Comparison of ENCODE assay signal across 14 cellular contexts in genomic region chr19:1810439-1811160, GRCh38. TPM values are rescaled to one million over a fixed set of nuclear protein-coding genes. Genes with fewer than 3 reads are reported as not detected.
DNase-seq lines count a peak whose midpoint lies in the region; ATAC-seq and TF ChIP-seq lines count a peak whose summit lies in the region.
"Had no signal": no experiment of that assay in that cellular context is flagged by ENCODE, and none has a peak within 500 bp of the region (broad histone marks: within the 10 kb centered on the region; RNA-seq: fewer than 3 reads in every experiment).

No MANE protein-coding gene starts in this region.

- TF ChIP-seq CTCF in neutrophil (IDR thresholded peaks at IDR 0.05) (no peak), upper lobe of right lung (IDR thresholded peaks at IDR 0.05) (no peak)

- no peak for DNase-seq in T-helper 1 cell
- no peak for DNase-seq in NT2/D1 (ENCODE audit: low read depth, low spot score)
- no peak for DNase-seq in central memory CD8-positive, alpha-beta T cell (ENCODE audit: low spot score in 2 of 2)
- DNase-seq in AML-193 (lab: John Stamatoyannopoulos, UW), result no peak
- no peak for DNase-seq in pons (ENCODE audit: low spot score)
- no peak for DNase-seq in upper lobe of right lung
- DNase-seq: COR-L47 had no signal

- H3K27me3 Mint-ChIP-seq in T-helper 1 cell treated with Interleukin-12 subunit alpha and Interleukin-12 subunit beta and Interleukin-4 antibody, amounts not matched to agents 30 μg/mL and 1 μg/mL, for 36 hours (ENCODE audit: low read depth), result no peaks in the 10 kb centered on the region
- H3K27me3 Mint-ChIP-seq in central memory CD8-positive, alpha-beta T cell, result no peaks in the 10 kb centered on the region

- H3K4me1 ChIP-seq in NT2/D1 (ENCODE audit: insufficient read depth, insufficient read length) (peaks cover 20% of the 10 kb centered on the region), neutrophil (ENCODE audit: control insufficient read depth in 1 of 2, insufficient read depth in 1 of 2, low read depth in 1 of 2, low read length in 1 of 2) (peaks cover 16 to 18% of the 10 kb centered on the region in 2 experiments), upper lobe of right lung (peaks cover 15% of the 10 kb centered on the region)

- H3K36me3 Mint-ChIP-seq in T-helper 1 cell treated with Interleukin-12 subunit alpha and Interleukin-12 subunit beta and Interleukin-4 antibody, amounts not matched to agents 30 μg/mL and 1 μg/mL, for 36 hours (ENCODE audit: low read depth), result peaks cover 1% of the 10 kb centered on the region
- peaks cover 9% of the 10 kb centered on the region for H3K36me3 Mint-ChIP-seq in central memory CD8-positive, alpha-beta T cell (ENCODE audit: insufficient read depth)

- peaks cover 16% of the 10 kb centered on the region for H3K4me1 Mint-ChIP-seq in T-helper 1 cell treated with Interleukin-12 subunit alpha and Interleukin-12 subunit beta and Interleukin-4 antibody, amounts not matched to agents 30 μg/mL and 1 μg/mL, for 36 hours (ENCODE audit: low read depth)
- H3K4me1 Mint-ChIP-seq in central memory CD8-positive, alpha-beta T cell, result peaks cover 10% of the 10 kb centered on the region

- peak overlapping the region; percentile 41 for H3K27ac Mint-ChIP-seq in T-helper 1 cell treated with Interleukin-12 subunit alpha and Interleukin-12 subunit beta and Interleukin-4 antibody, amounts not matched to agents 30 μg/mL and 1 μg/mL, for 36 hours
- H3K27ac Mint-ChIP-seq in central memory CD8-positive, alpha-beta T cell (ENCODE audit: low read depth), result peak overlapping the region; percentile 63

- H3K9ac ChIP-seq in NT2/D1 (ENCODE audit: insufficient read length, low read depth), result peak overlapping the region; percentile 26

- H3K4me3 ChIP-seq in NT2/D1 (ENCODE audit: insufficient read length, low read depth), result no peak overlapping the region
- H3K4me3 ChIP-seq in neutrophil (ENCODE audit: low read depth in 1 of 2, low read length in 1 of 2), result no peak overlapping the region
- H3K4me3 ChIP-seq in upper lobe of right lung, result no peak overlapping the region
- H3K4me3 ChIP-seq: prostate gland had no signal

- H3K4me3 Mint-ChIP-seq in T-helper 1 cell treated with Interleukin-12 subunit alpha and Interleukin-12 subunit beta and Interleukin-4 antibody, amounts not matched to agents 30 μg/mL and 1 μg/mL, for 36 hours, result no peak overlapping the region
- peak overlapping the region; percentile 92 for H3K4me3 Mint-ChIP-seq in central memory CD8-positive, alpha-beta T cell

- intact Hi-C loops in upper lobe of right lung (cut with DNase I), result no loop called here

- no peak for ATAC-seq in central memory CD8-positive, alpha-beta T cell (replicated peaks; ENCODE audit: extremely low read depth, poor library complexity, severe bottlenecking)
- no peak for ATAC-seq in upper lobe of right lung

- no peaks in the 10 kb centered on the region for H3K9me3 ChIP-seq in NT2/D1 (ENCODE audit: insufficient read depth, low read length)
- no peaks in the 10 kb centered on the region for H3K9me3 ChIP-seq in neutrophil
- no peaks in the 10 kb centered on the region for H3K9me3 ChIP-seq in upper lobe of right lung
- H3K9me3 ChIP-seq: prostate gland had no signal

- H3K9me3 Mint-ChIP-seq in T-helper 1 cell treated with Interleukin-12 subunit alpha and Interleukin-12 subunit beta and Interleukin-4 antibody, amounts not matched to agents 30 μg/mL and 1 μg/mL, for 36 hours, result no peaks in the 10 kb centered on the region
- no peaks in the 10 kb centered on the region for H3K9me3 Mint-ChIP-seq in central memory CD8-positive, alpha-beta T cell

- peak overlapping the region; percentile 89 for H3K27ac ChIP-seq in neutrophil
- no peak overlapping the region for H3K27ac ChIP-seq in upper lobe of right lung
- H3K27ac ChIP-seq: 22Rv1, epithelial cell of prostate, prostate gland had no signal

- peaks cover 14% of the 10 kb centered on the region for H3K36me3 ChIP-seq in NT2/D1 (ENCODE audit: insufficient read depth, insufficient read length, low read length)
- peaks cover 37% of the 10 kb centered on the region for H3K36me3 ChIP-seq in neutrophil
- peaks cover 8% of the 10 kb centered on the region for H3K36me3 ChIP-seq in upper lobe of right lung
- H3K36me3 ChIP-seq: prostate gland had no signal

- H3K27me3 ChIP-seq in NT2/D1 (ENCODE audit: insufficient read depth, insufficient read length), result no peaks in the 10 kb centered on the region
- H3K27me3 ChIP-seq in neutrophil, result no peaks in the 10 kb centered on the region
- no peaks in the 10 kb centered on the region for H3K27me3 ChIP-seq in upper lobe of right lung

RNA-seq across cellular contexts. Expression of gene ATP8B3, which starts 1.5 kb away (rescaled TPM):
- total RNA-seq in upper lobe of right lung, result 0.64 TPM

RNA-seq across cellular contexts. Expression of gene REXO1, which starts 37.7 kb away (rescaled TPM):
- total RNA-seq in upper lobe of right lung, result 37.2 TPM

RNA-seq across cellular contexts. Expression of gene KLF16, which starts 52.8 kb away (rescaled TPM):
- 28.0 TPM for total RNA-seq in upper lobe of right lung

RNA-seq across cellular contexts. Expression of gene ONECUT3, which starts 57.3 kb away (rescaled TPM):
- not detected for total RNA-seq in upper lobe of right lung
- total RNA-seq: G401, prostate gland, subcutaneous adipose tissue had no signal
